25 cellular contexts compared by ENCODE assay signal in genomic region chr9:87944096-87944495, GRCh38. TPM values are rescaled to one million over a fixed set of nuclear protein-coding genes. Genes with fewer than 3 reads are reported as not detected.
DNase-seq lines count a peak whose midpoint lies in the region; ATAC-seq, FAIRE-seq and TF ChIP-seq lines count a peak whose summit lies in the region.
"Had no signal": no experiment of that assay in that cellular context is flagged by ENCODE, and none has a peak within 500 bp of the region (broad histone marks: within the 10 kb centered on the region; RNA-seq: fewer than 3 reads in every experiment).

No MANE protein-coding gene starts in this region.

- in situ Hi-C loops in KBM-7 (cut with MboI; ENCODE audit: low pct_unique_long_range_greater_than_20kb, low sequenced_read_pairs), result no loop called here

- intact Hi-C loops in body of pancreas (cut with DNase I), result no loop called here

- H3K9me3 ChIP-seq in BLaER1, result no peaks in the 10 kb centered on the region
- no peaks in the 10 kb centered on the region for H3K9me3 ChIP-seq in astrocyte (ENCODE audit: insufficient read depth, low read depth, low read length)
- no peaks in the 10 kb centered on the region for H3K9me3 ChIP-seq in osteoblast (ENCODE audit: low read depth, low read length)
- H3K9me3 ChIP-seq in body of pancreas, result no peaks in the 10 kb centered on the region

- 82% methylated on average over 10 to 20 of the region's 21 CpGs for WGBS in body of pancreas, 2 donors

- no peak for TF ChIP-seq POLR2A in body of pancreas (IDR thresholded peaks at IDR 0.05)

- peaks cover 6% of the 10 kb centered on the region; the same call in 1 of the 2 replicates for H3K4me1 ChIP-seq in BLaER1
- H3K4me1 ChIP-seq in astrocyte (ENCODE audit: insufficient read depth, low read length), result no peaks in the 10 kb centered on the region
- H3K4me1 ChIP-seq in osteoblast (ENCODE audit: insufficient read depth, low read length), result no peaks in the 10 kb centered on the region
- no peaks in the 10 kb centered on the region for H3K4me1 ChIP-seq in body of pancreas

- H3K4me3 ChIP-seq in BLaER1, result no peak overlapping the region
- H3K4me3 ChIP-seq in astrocyte (ENCODE audit: insufficient read depth, low read depth, low read length), result no peak overlapping the region
- H3K4me3 ChIP-seq in osteoblast (ENCODE audit: insufficient read depth, low read length), result no peak overlapping the region
- no peak overlapping the region for H3K4me3 ChIP-seq in body of pancreas
- H3K4me3 ChIP-seq: GM23248 had no signal

- no peak for FAIRE-seq in astrocyte (lab: Jason Lieb, UNC)
- FAIRE-seq: G401.6, GM12891, GM18507, H54, HepG2 had no signal

- H3K27me3 Mint-ChIP-seq in HFFc6 (ENCODE audit: insufficient read depth), result peaks cover 8% of the 10 kb centered on the region
- peaks cover 4% of the 10 kb centered on the region for H3K27me3 Mint-ChIP-seq in astrocyte (ENCODE audit: low read depth, unreplicated experiment)
- H3K27me3 Mint-ChIP-seq in progenitor cell of endocrine pancreas, result no peaks in the 10 kb centered on the region
- H3K27me3 Mint-ChIP-seq: IgD-negative memory B cell had no signal

- H3K79me2 ChIP-seq in astrocyte (ENCODE audit: insufficient read depth, low read length) (no peaks in the 10 kb centered on the region), osteoblast (ENCODE audit: insufficient read depth, low read length) (no peaks in the 10 kb centered on the region)

- H3K4me1 Mint-ChIP-seq in HFFc6 (ENCODE audit: low read depth) (no peaks in the 10 kb centered on the region), astrocyte (ENCODE audit: low read depth, unreplicated experiment) (no peaks in the 10 kb centered on the region), progenitor cell of endocrine pancreas (ENCODE audit: low read depth) (no peaks in the 10 kb centered on the region)
- H3K4me1 Mint-ChIP-seq: CD4-positive, CD25-positive, alpha-beta regulatory T cell; IgD-negative memory B cell had no signal

- no peaks in the 10 kb centered on the region for H3K36me3 Mint-ChIP-seq in HFFc6 (ENCODE audit: low read depth)
- no peaks in the 10 kb centered on the region for H3K36me3 Mint-ChIP-seq in astrocyte (ENCODE audit: low read depth, unreplicated experiment)
- no peaks in the 10 kb centered on the region for H3K36me3 Mint-ChIP-seq in progenitor cell of endocrine pancreas (ENCODE audit: insufficient read depth)
- H3K36me3 Mint-ChIP-seq: CD4-positive, CD25-positive, alpha-beta regulatory T cell; CD8-positive, alpha-beta memory T cell; IgD-negative memory B cell had no signal

- H3K36me3 ChIP-seq in BLaER1, result no peaks in the 10 kb centered on the region
- no peaks in the 10 kb centered on the region for H3K36me3 ChIP-seq in astrocyte (ENCODE audit: insufficient read depth, low read length)
- H3K36me3 ChIP-seq in osteoblast (ENCODE audit: insufficient read depth, low read length), result no peaks in the 10 kb centered on the region
- H3K36me3 ChIP-seq in body of pancreas (replicated peaks in 1 of 2; ENCODE audit: insufficient read depth in 1 of 2, low read depth in 2 of 2), result no peaks in the 10 kb centered on the region

- H2AFZ ChIP-seq in astrocyte (ENCODE audit: low read depth, low read length), result peak overlapping the region; percentile 71
- H2AFZ ChIP-seq in osteoblast (ENCODE audit: low read length), result peak overlapping the region; percentile 56
- H2AFZ ChIP-seq: GM23248 had no signal

- H3K9ac ChIP-seq in BLaER1 (no peak overlapping the region), astrocyte (ENCODE audit: low read length) (no peak overlapping the region)
- H3K9ac ChIP-seq: GM23248 had no signal

- H3K4me2 ChIP-seq in BLaER1, result peak overlapping the region; percentile 63
- H3K4me2 ChIP-seq in astrocyte (ENCODE audit: low read length), result peak overlapping the region; percentile 42
- no peak overlapping the region for H3K4me2 ChIP-seq in osteoblast (ENCODE audit: insufficient read depth, low read length)

- no peak for DNase-seq in HFFc6
- DNase-seq in astrocyte (ENCODE audit: low read depth), result no peak
- DNase-seq in osteoblast (ENCODE audit: insufficient read length, low spot score, missing footprints), result no peak
- no peak for DNase-seq in amniotic stem cell (lab: John Stamatoyannopoulos, UW)
- no peak for DNase-seq in body of pancreas
- DNase-seq in KBM-7, result no peak
- no peak for DNase-seq in progenitor cell of endocrine pancreas (ENCODE audit: low spot score, unreplicated experiment)
- DNase-seq: 8988T; C1 segment of cervical spinal cord; CD4-positive, CD25-positive, alpha-beta regulatory T cell; CD8-positive, alpha-beta memory T cell; COR-L47; DMS 273 treated with DMSO at 0.1 percent for 48 hours; DMS53; DND-41; GM23248; HCEC 1CT had no signal

- H3K27ac ChIP-seq in BLaER1, result no peak overlapping the region
- H3K27ac ChIP-seq in astrocyte (ENCODE audit: low read depth, low read length), result no peak overlapping the region
- H3K27ac ChIP-seq in osteoblast (ENCODE audit: low read depth, low read length), result no peak overlapping the region
- no peak overlapping the region for H3K27ac ChIP-seq in body of pancreas
- H3K27ac ChIP-seq: GM23248 had no signal

- H3K27me3 ChIP-seq in BLaER1, result peaks cover 35% of the 10 kb centered on the region
- no peaks in the 10 kb centered on the region for H3K27me3 ChIP-seq in astrocyte (ENCODE audit: insufficient read depth, low read length)
- peaks cover 10% of the 10 kb centered on the region for H3K27me3 ChIP-seq in osteoblast (ENCODE audit: insufficient read depth, low read length)
- no peaks in the 10 kb centered on the region for H3K27me3 ChIP-seq in body of pancreas

- TF ChIP-seq CTCF in HFFc6 (IDR thresholded peaks at IDR 0.05) (no peak), astrocyte (IDR thresholded peaks at IDR 0.05; ENCODE audit: insufficient read depth, low read depth, low read length) (no peak), osteoblast (IDR thresholded peaks at IDR 0.05; ENCODE audit: extremely low read depth, low read depth, low read length) (no peak), body of pancreas (IDR thresholded peaks at IDR 0.05) (no peak), progenitor cell of endocrine pancreas (IDR thresholded peaks at IDR 0.05; ENCODE audit: unreplicated experiment) (no peak)

- H4K20me1 ChIP-seq in BLaER1, result peaks cover 8% of the 10 kb centered on the region; the same call in 1 of the 2 replicates
- H4K20me1 ChIP-seq in astrocyte (ENCODE audit: insufficient read depth, low read length), result no peaks in the 10 kb centered on the region
- no peaks in the 10 kb centered on the region for H4K20me1 ChIP-seq in osteoblast (ENCODE audit: insufficient read depth, low read length)

- no peak for ATAC-seq in body of pancreas
- ATAC-seq: HepG2 had no signal

- no peak overlapping the region for H3K27ac Mint-ChIP-seq in HFFc6
- no peak overlapping the region for H3K27ac Mint-ChIP-seq in astrocyte (ENCODE audit: unreplicated experiment)
- H3K27ac Mint-ChIP-seq in progenitor cell of endocrine pancreas, result no peak overlapping the region
- H3K27ac Mint-ChIP-seq: CD4-positive, CD25-positive, alpha-beta regulatory T cell; CD8-positive, alpha-beta memory T cell had no signal

- no peaks in the 10 kb centered on the region for H3K9me3 Mint-ChIP-seq in HFFc6
- H3K9me3 Mint-ChIP-seq in astrocyte (ENCODE audit: unreplicated experiment), result no peaks in the 10 kb centered on the region
- no peaks in the 10 kb centered on the region for H3K9me3 Mint-ChIP-seq in progenitor cell of endocrine pancreas (ENCODE audit: low read depth)
- H3K9me3 Mint-ChIP-seq: CD8-positive, alpha-beta memory T cell had no signal

- H3K4me3 Mint-ChIP-seq in HFFc6 (peak overlapping the region; percentile 57), astrocyte (ENCODE audit: unreplicated experiment) (no peak overlapping the region), progenitor cell of endocrine pancreas (ENCODE audit: low read depth) (no peak overlapping the region)
- H3K4me3 Mint-ChIP-seq: CD4-positive, CD25-positive, alpha-beta regulatory T cell; CD8-positive, alpha-beta memory T cell; IgD-negative memory B cell had no signal

RNA-seq across cellular contexts. Expression of gene SPATA31C1, which starts 26.3 kb away (rescaled TPM):
- not detected for total RNA-seq in HFFc6 (2021; fragmentation: NEBNext Ultra II Directional; extraction: Animal tissue kit (Norgen Biotek cat#: 25700))
- not detected in 2 replicates for total RNA-seq in astrocyte
- not detected in 2 replicates for total RNA-seq in osteoblast
- not detected for total RNA-seq in body of pancreas
- total RNA-seq in progenitor cell of endocrine pancreas, result not detected in 2 replicates
- total RNA-seq: A673; CD4-positive, CD25-positive, alpha-beta regulatory T cell; CD8-positive, alpha-beta memory T cell; GM23248; HepG2 had no signal

RNA-seq across cellular contexts. Expression of gene CDK20, which starts 30.2 kb away (rescaled TPM):
- total RNA-seq in HFFc6 (2021; fragmentation: NEBNext Ultra II Directional; extraction: Animal tissue kit (Norgen Biotek cat#: 25700)), result 1 to 10 TPM; 3.4 to 4.3 (median 3.8) TPM
- total RNA-seq in astrocyte, result 4.5 and 4.7 TPM in 2 replicates
- 6.8 and 9.4 TPM in 2 replicates for total RNA-seq in osteoblast
- total RNA-seq in body of pancreas, result 1 to 10 TPM; 7.3 to 7.5 TPM
- 23.9 and 25.2 TPM in 2 replicates for total RNA-seq in progenitor cell of endocrine pancreas
- total RNA-seq: HepG2 had no signal
